10 cellular contexts compared by ENCODE assay signal in genomic region chr2:108194409-108195132, GRCh38. TPM values are rescaled to one million over a fixed set of nuclear protein-coding genes. Genes with fewer than 3 reads are reported as not detected.
DNase-seq lines count a peak whose midpoint lies in the region; TF ChIP-seq lines count a peak whose summit lies in the region.
"Had no signal": no experiment of that assay in that cellular context is flagged by ENCODE, and none has a peak within 500 bp of the region (broad histone marks: within the 10 kb centered on the region; RNA-seq: fewer than 3 reads in every experiment).

No MANE protein-coding gene starts in this region.

- H3K27ac ChIP-seq in mammary epithelial cell (ENCODE audit: insufficient read depth, low read depth, low read length) (no peak overlapping the region), tibial nerve (no peak overlapping the region)

- no peak overlapping the region for H3K9ac ChIP-seq in mammary epithelial cell (ENCODE audit: insufficient read depth, low read length)

- TF ChIP-seq EP300 in tibial nerve (IDR thresholded peaks at IDR 0.05) = no peak

- peaks cover 5% of the 10 kb centered on the region for H3K4me1 Mint-ChIP-seq in MCF 10A (ENCODE audit: insufficient read depth, unreplicated experiment)
- H3K4me1 Mint-ChIP-seq: activated naive CD8-positive, alpha-beta T cell treated with anti-CD3 and anti-CD28 coated beads, Interleukin-2, amount 10 ng/mL, durations not matched to agents 7 days and 5 days; memory B cell had no signal

- TF ChIP-seq CTCF in mammary epithelial cell (conservative IDR thresholded peaks at IDR 0.05 in 1 of 2, IDR thresholded peaks at IDR 0.05 in 1 of 2; ENCODE audit: extremely low read depth in 1 of 2, insufficient read depth in 1 of 2, low read depth in 1 of 2, low read length in 2 of 2) (peak; percentile 39 to 44), MCF 10A (IDR thresholded peaks at IDR 0.05; ENCODE audit: unreplicated experiment) (no peak), fibroblast of villous mesenchyme (IDR thresholded peaks at IDR 0.05; ENCODE audit: insufficient read depth, low read depth, low read length) (peak; percentile 37), tibial nerve (IDR thresholded peaks at IDR 0.05) (peak in 4 of 5 experiments; percentile 21 to 44 (median 28))

- H2AFZ ChIP-seq in mammary epithelial cell (ENCODE audit: low read depth, low read length) = no peak overlapping the region

- no peaks in the 10 kb centered on the region for H3K79me2 ChIP-seq in mammary epithelial cell (ENCODE audit: insufficient read depth, low read length)

- H3K27me3 Mint-ChIP-seq in MCF 10A (ENCODE audit: insufficient read depth, unreplicated experiment) = no peaks in the 10 kb centered on the region
- H3K27me3 Mint-ChIP-seq: memory B cell had no signal

- no peaks in the 10 kb centered on the region for H3K9me3 ChIP-seq in mammary epithelial cell (replicated peaks; ENCODE audit: insufficient read depth, low read length)
- peaks cover 0 to 5% (median 0%) of the 10 kb centered on the region in 4 donors for H3K9me3 ChIP-seq in tibial nerve

- no peaks in the 10 kb centered on the region for H4K20me1 ChIP-seq in mammary epithelial cell (ENCODE audit: insufficient read depth, low read length)

- CTCF ChIA-PET in mammary epithelial cell (lab: Charles Lee; ENCODE audit: low non-redundant PET) = no interaction called here
- CTCF ChIA-PET in MCF 10A (lab: Yijun Ruan, JAX) = interaction anchor here (0.6 to 1.9 kb wide), 24 partner anchors 8 to 1561 kb away, joined by 3 to 14 read pairs (median 4); no protein-coding TSS in a partner anchor

- no peak for TF ChIP-seq POLR2A in tibial nerve (IDR thresholded peaks at IDR 0.05)

- H3K36me3 ChIP-seq in mammary epithelial cell (ENCODE audit: insufficient read depth, low read length) (no peaks in the 10 kb centered on the region), tibial nerve (no peaks in the 10 kb centered on the region)

- H3K4me3 ChIP-seq in mammary epithelial cell (replicated peaks in 1 of 3; ENCODE audit: insufficient read depth in 1 of 3, low read depth in 2 of 3, low read length in 3 of 3) (no peak overlapping the region), fibroblast of villous mesenchyme (ENCODE audit: low read depth, low read length) (no peak overlapping the region), tibial nerve (no peak overlapping the region)

- H3K4me1 ChIP-seq in mammary epithelial cell (ENCODE audit: insufficient read depth, low read length) (peaks cover 2% of the 10 kb centered on the region), tibial nerve (no peaks in the 10 kb centered on the region)

- in situ Hi-C loops in mammary epithelial cell (cut with MboI; ENCODE audit: low sequenced_read_pairs in 2 of 2) = loop anchor here in 1 of 2 donors (25.0 kb wide), 1 partner anchor 257 kb away; no protein-coding TSS in a partner anchor

- H3K4me2 ChIP-seq in mammary epithelial cell (ENCODE audit: insufficient read depth, low read depth, low read length) = no peak overlapping the region

- H3K9me3 Mint-ChIP-seq in MCF 10A (ENCODE audit: unreplicated experiment) = no peaks in the 10 kb centered on the region
- H3K9me3 Mint-ChIP-seq: activated naive CD8-positive, alpha-beta T cell treated with anti-CD3 and anti-CD28 coated beads, Interleukin-2, amount 10 ng/mL, durations not matched to agents 7 days and 5 days had no signal

- dilution Hi-C loops in mammary epithelial cell (cut with HindIII; ENCODE audit: low sequenced_read_pairs) = no loop called here

- no peak overlapping the region for H3K27ac Mint-ChIP-seq in MCF 10A (ENCODE audit: low read depth, unreplicated experiment)
- H3K27ac Mint-ChIP-seq: activated naive CD8-positive, alpha-beta T cell treated with anti-CD3 and anti-CD28 coated beads, Interleukin-2, amount 10 ng/mL, durations not matched to agents 7 days and 5 days; memory B cell had no signal

- DNase-seq in mammary epithelial cell (no peak), MCF 10A (ENCODE audit: unreplicated experiment) (no peak), RPMI7951 (ENCODE audit: low read depth) (peak; percentile 5), fibroblast of villous mesenchyme (ENCODE audit: low read depth) (no peak), tibial nerve (ENCODE audit: low spot score in 2 of 2) (no peak), hypothalamus (lab: John Stamatoyannopoulos, UW) (no peak), GDM1 (lab: John Stamatoyannopoulos, UW) (no peak)
- no peak for DNase-seq in activated CD8-positive, alpha-beta memory T cell treated with anti-CD3 and anti-CD28 coated beads, Interleukin-2, amount 50 U/mL, for 4 hours
- DNase-seq: activated naive CD8-positive, alpha-beta T cell treated with anti-CD3 and anti-CD28 coated beads, Interleukin-2, amount 10 ng/mL, durations not matched to agents 7 days and 5 days had no signal

- no peaks in the 10 kb centered on the region for H3K36me3 Mint-ChIP-seq in MCF 10A (ENCODE audit: insufficient read depth, unreplicated experiment)
- H3K36me3 Mint-ChIP-seq: activated naive CD8-positive, alpha-beta T cell treated with anti-CD3 and anti-CD28 coated beads, Interleukin-2, amount 10 ng/mL, durations not matched to agents 7 days and 5 days; memory B cell had no signal

- H3K27me3 ChIP-seq in mammary epithelial cell (ENCODE audit: insufficient read depth, low read length) (no peaks in the 10 kb centered on the region), tibial nerve (no peaks in the 10 kb centered on the region)

- no peak overlapping the region for H3K4me3 Mint-ChIP-seq in MCF 10A (ENCODE audit: unreplicated experiment)
- H3K4me3 Mint-ChIP-seq: activated naive CD8-positive, alpha-beta T cell treated with anti-CD3 and anti-CD28 coated beads, Interleukin-2, amount 10 ng/mL, durations not matched to agents 7 days and 5 days; memory B cell had no signal

- 44% methylated on average over 7 of the region's 7 CpGs for WGBS in mammary epithelial cell (ENCODE audit: low coverage, missing lambda C conversion rate)
- 60 to 67% methylated on average over 7 of the region's 7 CpGs for WGBS in tibial nerve, 2 donors

- BruUV-seq in mammary epithelial cell (replicated peaks; lab: Mats Ljungman, UMichigan) (no TSS peak), MCF 10A (replicated peaks; lab: Mats Ljungman, UMichigan) (no TSS peak)

- POLR2A ChIA-PET in MCF 10A (lab: Yijun Ruan, JAX) = no interaction called here

- intact Hi-C loops in mammary epithelial cell (cut with micrococcal nuclease) = no loop called here
- intact Hi-C loops in MCF 10A (cut with micrococcal nuclease) = no loop called here

RNA-seq across cellular contexts. Expression of gene SULT1C3, which starts 45.2 kb away (rescaled TPM):
- total RNA-seq in mammary epithelial cell (not detected), MCF 10A (2022) (not detected in 2 replicates), fibroblast of villous mesenchyme (not detected in 2 replicates), tibial nerve (not detected)
- not detected for polyA plus RNA-seq in mammary epithelial cell
- not detected for polyA minus RNA-seq in mammary epithelial cell
- not detected in 2 replicates for total RNA-seq in RPMI7951 (2014; rRNA removed; shearing (Covaris generic))
- total RNA-seq: activated naive CD8-positive, alpha-beta T cell treated with anti-CD3 and anti-CD28 coated beads, Interleukin-2, amount 10 ng/mL, durations not matched to agents 7 days and 5 days had no signal
